In genomic region chr4:118834960-118835895, GRCh38 we compare ENCODE assay signal across 8 cellular contexts. TPM values are rescaled to one million over a fixed set of nuclear protein-coding genes. Genes with fewer than 3 reads are reported as not detected.
DNase-seq lines count a peak whose midpoint lies in the region; ATAC-seq, FAIRE-seq and TF ChIP-seq lines count a peak whose summit lies in the region.

No MANE protein-coding gene starts in this region.

- no peak overlapping the region for H2AK5ac ChIP-seq in H1 (ENCODE audit: low read depth, low read length)

- H2BK20ac ChIP-seq in H1 (ENCODE audit: low read length): no peak overlapping the region

- no peak overlapping the region for H4K91ac ChIP-seq in H1 (replicated peaks; ENCODE audit: insufficient read length, low read length)

- no peak for TF ChIP-seq RAD21 in H1 (IDR thresholded peaks at IDR 0.05 in 1 of 2, conservative IDR thresholded peaks at IDR 0.05 in 1 of 2; ENCODE audit: low read depth in 2 of 2, low read length in 2 of 2)

- no peaks in the 10 kb centered on the region for H3K27me3 ChIP-seq in H1 (replicated peaks in 1 of 4; ENCODE audit: control insufficient read depth in 3 of 4, extremely low read depth in 1 of 4, insufficient read depth in 3 of 4, low read length in 3 of 4)

- FAIRE-seq in H1 (lab: Jason Lieb, UNC): no peak

- H3K23me2 ChIP-seq in H1 (ENCODE audit: low read depth, low read length): peaks cover 8% of the 10 kb centered on the region; the same call in 1 of the 2 replicates

- peak; percentile 70 for DNase-seq in AG20443 (ENCODE audit: low spot score)
- peak; percentile 41 for DNase-seq in NCI-H748 treated with DMSO at 0.1 percent for 48 hours (lab: John Stamatoyannopoulos, UW)
- DNase-seq in activated CD8-positive, alpha-beta memory T cell treated with anti-CD3 and anti-CD28 coated beads for 24 hours: peak; percentile 73
- DNase-seq in H1 (ENCODE audit: low read depth in 1 of 2, low spot score in 2 of 2): no peak
- DNase-seq in medulla oblongata (ENCODE audit: extremely low spot score): peak; percentile 89
- DNase-seq in stimulated activated CD8-positive, alpha-beta memory T cell treated with anti-CD3 and anti-CD28 coated beads, Interleukin-12 subunit alpha, Interleukin-12 subunit beta, amount 100 ng/mL, for 4 hours (ENCODE audit: low read depth): peak; percentile 18

- H3K18ac ChIP-seq in H1 (ENCODE audit: extremely low read depth, low read length): 0 out of 2 replicates have a peak overlapping the region, but pooled peaks have one; percentile 20

- peaks cover 0 to 1% of the 10 kb centered on the region in 2 experiments for H4K20me1 ChIP-seq in H1 (replicated peaks in 1 of 2; ENCODE audit: control insufficient read depth in 1 of 2, insufficient read depth in 2 of 2, low read length in 2 of 2)

- H3K36me3 ChIP-seq in H1 (ENCODE audit: control insufficient read depth in 2 of 4, insufficient read depth in 4 of 4, low read length in 3 of 4): peaks cover 3 to 19% (median 14%) of the 10 kb centered on the region in 4 experiments; a peak in 6 of 8 replicates

- H3K9me3 ChIP-seq in H1 (ENCODE audit: insufficient read depth in 2 of 2, low read depth in 1 of 2, low read length in 1 of 2): no peaks in the 10 kb centered on the region

- H4K8ac ChIP-seq in H1 (ENCODE audit: extremely low read depth, insufficient read depth, low read length): peak overlapping the region; percentile 45; the same call in 1 of the 2 replicates

- H3K4me2 ChIP-seq in H1 (ENCODE audit: insufficient read depth in 1 of 2, low read depth in 2 of 2, low read length in 2 of 2): peak overlapping the region; percentile 87 to 88

- no peak overlapping the region for H2BK15ac ChIP-seq in H1 (ENCODE audit: low read length)

- WGBS in H1 (ENCODE audit: extremely low coverage in 1 of 2, insufficient coverage in 1 of 2, insufficient read length in 1 of 2, insufficient replicate concordance in 2 of 2, low coverage in 1 of 2, low lambda C conversion rate in 2 of 2, missing lambda C conversion rate in 1 of 2), 2 experiments: 2% methylated on average over 31 of the region's 31 CpGs; no CpG with 5 or more reads in 1 of the 2 experiments

- TF ChIP-seq CTCF in H1 (IDR thresholded peaks at IDR 0.05; ENCODE audit: control extremely low read depth in 1 of 3, insufficient read depth in 1 of 3, low read depth in 1 of 3, low read length in 3 of 3): no peak

- peaks cover 4 to 52% of the 10 kb centered on the region in 2 experiments; a peak in 2 of 4 replicates for H3K79me2 ChIP-seq in H1 (ENCODE audit: control insufficient read depth in 1 of 2, insufficient read depth in 2 of 2, low read length in 2 of 2)

- no peak overlapping the region for H2AFZ ChIP-seq in H1 (ENCODE audit: low read length)

- H2BK5ac ChIP-seq in H1 (ENCODE audit: low read depth, low read length): 0 out of 2 replicates have a peak overlapping the region, but pooled peaks have one; percentile 32

- peaks cover 3% of the 10 kb centered on the region; the same call in 1 of the 2 replicates for H3K79me1 ChIP-seq in H1 (ENCODE audit: low read depth, low read length)

- H3K4ac ChIP-seq in H1 (replicated peaks; ENCODE audit: insufficient read length, low read depth, low read length): no peak overlapping the region

- H3K9ac ChIP-seq in H1 (replicated peaks in 1 of 4; ENCODE audit: extremely low read depth in 1 of 4, low read depth in 3 of 4, low read length in 3 of 4): peak overlapping the region; percentile 63 to 83 (median 74); a peak in 6 of 7 replicates

- 0 out of 3 replicates have a peak, but pooled peaks of 1 of the 2 experiments have one; percentile 6 for TF ChIP-seq POLR2A in H1 (IDR thresholded peaks at IDR 0.05; ENCODE audit: control extremely low read depth in 1 of 2, low read depth in 2 of 2, low read length in 2 of 2)

- no peak overlapping the region for H3K23ac ChIP-seq in H1 (ENCODE audit: insufficient read length)

- ATAC-seq in GM18867 (IDR thresholded peaks at IDR 0.05; ENCODE audit: unreplicated experiment): peak; percentile 75
- ATAC-seq in HG03060 (IDR thresholded peaks at IDR 0.05; ENCODE audit: low read depth, unreplicated experiment): peak; percentile 62

- H3K56ac ChIP-seq in H1 (replicated peaks; ENCODE audit: insufficient read length, low read depth, low read length): peak overlapping the region; percentile 27

- H2BK12ac ChIP-seq in H1 (ENCODE audit: low read depth, low read length): no peak overlapping the region

- peaks cover 0 to 5% (median under 1%) of the 10 kb centered on the region in 4 experiments; a peak in 1 of 7 replicates for H3K4me1 ChIP-seq in H1 (replicated peaks in 1 of 4; ENCODE audit: control insufficient read depth in 3 of 4, insufficient read depth in 4 of 4, low read length in 3 of 4)

- peak overlapping the region; percentile 42 for H4K5ac ChIP-seq in H1 (ENCODE audit: insufficient read length, low read depth, low read length)

- H3K4me3 ChIP-seq in H1 (ENCODE audit: extremely low read depth in 1 of 4, insufficient read depth in 2 of 4, low read depth in 3 of 4, low read length in 4 of 4): peak overlapping the region; percentile 63 to 70 (median 68)

- peak overlapping the region; percentile 87 for H3K27ac ChIP-seq in H1 (ENCODE audit: low read depth, low read length)

- POLR2A ChIA-PET in H1 (lab: Charles Lee; ENCODE audit: partially characterized antibody): interaction anchor here (0.9 to 3.5 kb wide), 5 partner anchors 11 to 19 kb away, joined by 3 to 24 read pairs (median 6); no protein-coding TSS in a partner anchor

- H2BK120ac ChIP-seq in H1 (replicated peaks; ENCODE audit: low read depth, low read length): no peak overlapping the region

- TF ChIP-seq EP300 in H1 (IDR thresholded peaks at IDR 0.05; ENCODE audit: borderline replicate concordance in 1 of 2, low read depth in 2 of 2, low read length in 2 of 2): no peak

- H3K14ac ChIP-seq in H1 (ENCODE audit: insufficient read length): no peak overlapping the region

- CTCF ChIA-PET in H1 (lab: Charles Lee; ENCODE audit: partially characterized antibody): interaction anchor here (0.6 to 0.9 kb wide), 5 partner anchors 9 to 63 kb away, joined by 3 to 4 read pairs (median 3); no protein-coding TSS in a partner anchor

RNA-seq across cellular contexts. Expression of gene SEC24D, which starts 0.7 kb away (rescaled TPM):
- 84.6 and 91.6 TPM in 2 replicates for total RNA-seq in H1 (2021; fragmentation: NEBNext Ultra II Directional; extraction: Animal tissue kit (Norgen Biotek cat#: 25700))
- 28.9 and 44.1 TPM in 2 replicates for polyA plus RNA-seq in H1 (2011; rRNA removed)
- 29.6 TPM for polyA plus RNA-seq in H1 (2011; cell fraction: cytosol; rRNA removed)
- polyA plus RNA-seq in H1 (2011; cell fraction: nucleus; rRNA removed): 70.9 TPM
- 31.0 to 48.1 TPM (median 40.1 TPM) in 4 replicates for polyA plus RNA-seq in H1 (2012, experiment 1 of 2)
- 6.9 TPM for polyA plus RNA-seq in H1 (2012, experiment 2 of 2)
- polyA plus RNA-seq in H1 (2013, experiment 1 of 2): 44.2 TPM
- 41.6 TPM for polyA plus RNA-seq in H1 (2013, experiment 2 of 2)
- 59.7 and 69.9 TPM in 2 replicates for polyA minus RNA-seq in H1 (2011; rRNA and poly(A)+ RNA removed)
- polyA minus RNA-seq in H1 (2011; cell fraction: cytosol; rRNA and poly(A)+ RNA removed): 31.6 TPM
- 85.7 TPM for polyA minus RNA-seq in H1 (2011; cell fraction: nucleus; rRNA and poly(A)+ RNA removed)

RNA-seq across cellular contexts. Expression of gene SYNPO2, which starts 53.4 kb away (rescaled TPM):
- total RNA-seq in H1 (2021; fragmentation: NEBNext Ultra II Directional; extraction: Animal tissue kit (Norgen Biotek cat#: 25700)): 4.2 and 4.5 TPM in 2 replicates
- 0.36 and 0.50 TPM in 2 replicates for polyA plus RNA-seq in H1 (2011; rRNA removed)
- 0.78 TPM for polyA plus RNA-seq in H1 (2011; cell fraction: cytosol; rRNA removed)
- polyA plus RNA-seq in H1 (2011; cell fraction: nucleus; rRNA removed): 1.3 TPM
- 1.0 to 2.4 TPM (median 1.2 TPM) in 4 replicates for polyA plus RNA-seq in H1 (2012, experiment 1 of 2)
- 0.05 TPM for polyA plus RNA-seq in H1 (2012, experiment 2 of 2)
- 2.4 TPM for polyA plus RNA-seq in H1 (2013, experiment 1 of 2)
- polyA plus RNA-seq in H1 (2013, experiment 2 of 2): 2.7 TPM
- polyA minus RNA-seq in H1 (2011; rRNA and poly(A)+ RNA removed): 2.3 and 3.1 TPM in 2 replicates
- 1.1 TPM for polyA minus RNA-seq in H1 (2011; cell fraction: cytosol; rRNA and poly(A)+ RNA removed)
- polyA minus RNA-seq in H1 (2011; cell fraction: nucleus; rRNA and poly(A)+ RNA removed): 3.8 TPM

Comparison
In these comparisons a context has a peak if more than half of its experiments do, and no peak if none do; other contexts are left out.
1. DNase-seq: peak in AG20443 (single experiment), NCI-H748 treated with DMSO at 0.1 percent for 48 hours (single experiment), activated CD8-positive, alpha-beta memory T cell treated with anti-CD3 and anti-CD28 coated beads for 24 hours (single experiment), medulla oblongata (single experiment) and stimulated activated CD8-positive, alpha-beta memory T cell treated with anti-CD3 and anti-CD28 coated beads, Interleukin-12 subunit alpha, Interleukin-12 subunit beta, amount 100 ng/mL, for 4 hours (single experiment); none in H1 (0 of 2).